ENCODE assay signal across 8 cellular contexts in genomic region chr14:68862954-68863594, GRCh38.
DNase-seq lines count a peak whose midpoint lies in the region; ATAC-seq, FAIRE-seq and TF ChIP-seq lines count a peak whose summit lies in the region.

No MANE protein-coding gene starts in this region.

- no peak for ATAC-seq in HG03460 (IDR thresholded peaks at IDR 0.05; ENCODE audit: unreplicated experiment)

- CTCF ChIA-PET in AG04450 (lab: Charles Lee): interaction anchor here (0.6 to 6.7 kb wide), 32 partner anchors 9 to 1004 kb away, joined by 3 to 76 read pairs (median 4); no protein-coding TSS in a partner anchor

- H3K36me3 ChIP-seq in WERI-Rb-1 (no peaks in the 10 kb centered on the region), bronchial epithelial cell (ENCODE audit: control insufficient read depth, insufficient read depth, low read length) (no peaks in the 10 kb centered on the region)

- TF ChIP-seq CTCF in AG04450 (IDR thresholded peaks at IDR 0.05; ENCODE audit: low read depth, low read length): peak; percentile 82
- TF ChIP-seq CTCF in WERI-Rb-1 (IDR thresholded peaks at IDR 0.05; ENCODE audit: low read depth, low read length): peak; percentile 79
- peak; percentile 81 for TF ChIP-seq CTCF in bronchial epithelial cell (IDR thresholded peaks at IDR 0.05; ENCODE audit: insufficient read depth, low read length, severe bottlenecking)

- H3K4me3 ChIP-seq in AG04450 (ENCODE audit: low read depth, low read length) (no peak overlapping the region), WERI-Rb-1 (ENCODE audit: low read depth, low read length) (no peak overlapping the region), bronchial epithelial cell (ENCODE audit: low read depth, low read length) (no peak overlapping the region)

- H3K9me3 ChIP-seq in AG04450 (ENCODE audit: control insufficient read depth, insufficient read depth, low read length) (peaks cover 9% of the 10 kb centered on the region), WERI-Rb-1 (ENCODE audit: severe bottlenecking) (no peaks in the 10 kb centered on the region)

- FAIRE-seq in GM19239 (lab: Jason Lieb, UNC): peak; percentile 93
- FAIRE-seq in bronchial epithelial cell (lab: Jason Lieb, UNC): peak; percentile 95

- DNase-seq in AG04450 (ENCODE audit: low read depth, low spot score): peak; percentile 55
- DNase-seq in GM19239 (ENCODE audit: insufficient read length, low spot score): peak; percentile 71
- DNase-seq in NCI-H2196 treated with DMSO at 0.1 percent for 48 hours (lab: John Stamatoyannopoulos, UW; ENCODE audit: unreplicated experiment): peak; percentile 75
- DNase-seq in WERI-Rb-1: peak; percentile 81
- peak; percentile 70 for DNase-seq in bronchial epithelial cell (ENCODE audit: low read depth)
- peak; percentile 83 for DNase-seq in kidney tubule cell (ENCODE audit: low spot score)
- peak; percentile 39 for DNase-seq in stimulated activated CD4-positive, alpha-beta T cell treated with anti-CD3 and anti-CD28 coated beads, Interleukin-2, amount 100 ng/mL, for 4 hours (ENCODE audit: low read depth)

- no peak overlapping the region for H3K27ac ChIP-seq in AG04450 (ENCODE audit: low read depth, low read length)
- H3K27ac ChIP-seq in WERI-Rb-1: no peak overlapping the region

- POLR2A ChIA-PET in AG04450 (lab: Yijun Ruan, JAX): interaction anchor here (1.5 kb wide), 1 partner anchor 245 kb away, joined by 4 read pairs; no protein-coding TSS in a partner anchor

- H3K27me3 ChIP-seq in AG04450 (ENCODE audit: control insufficient read depth, insufficient read depth, low read length) (no peaks in the 10 kb centered on the region), WERI-Rb-1 (ENCODE audit: insufficient read depth, low read depth, severe bottlenecking) (no peaks in the 10 kb centered on the region), bronchial epithelial cell (ENCODE audit: control insufficient read depth, insufficient read depth, low read length) (no peaks in the 10 kb centered on the region)
